ENCODE assay signal across 8 cellular contexts in the genomic region with DNA sequence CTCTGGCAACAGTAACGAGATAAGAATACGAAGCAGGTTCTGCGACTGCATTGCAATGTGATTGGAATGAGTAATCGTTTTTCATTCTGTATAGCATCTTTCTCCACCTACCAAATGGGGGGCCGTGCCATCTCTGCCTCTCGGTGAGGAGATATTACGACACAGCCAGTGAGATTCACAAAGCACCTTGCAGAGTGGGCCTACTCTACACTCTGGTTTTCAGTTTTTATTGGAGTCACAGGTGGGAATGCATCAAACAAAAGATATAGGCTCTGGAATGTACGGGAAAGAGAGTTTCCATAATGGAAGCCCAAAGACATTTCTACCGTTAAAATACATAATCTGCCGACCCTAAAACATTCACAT. TPM values are rescaled to one million over a fixed set of nuclear protein-coding genes. Genes with fewer than 3 reads are reported as not detected.
A peak's percentile ranks its signal among the peaks of the same experiment; 100 is the strongest.
DNase-seq lines count a peak whose midpoint lies in the region; ATAC-seq and TF ChIP-seq lines count a peak whose summit lies in the region.

No MANE protein-coding gene starts in this region.

- H3K27ac ChIP-seq in CD4-positive, alpha-beta memory T cell (ENCODE audit: low read depth, low read length), result peak overlapping the region; percentile 86
- H3K27ac ChIP-seq in WERI-Rb-1, result peak overlapping the region; percentile 94
- peak overlapping the region; percentile 65 to 99 for H3K27ac ChIP-seq in esophagus (ENCODE audit: low read depth in 2 of 2, low read length in 1 of 2)

- H3K27me3 Mint-ChIP-seq in CD4-positive, alpha-beta memory T cell, result peaks cover 0 to 1% of the 10 kb centered on the region in 2 donors

- CTCF ChIA-PET in CD4-positive, alpha-beta memory T cell (lab: Charles Lee; ENCODE audit: partially characterized antibody), result interaction anchor here (1.0 to 3.7 kb wide), 4 partner anchors 10 to 57 kb away, joined by 3 to 24 read pairs (median 13); a partner anchor contains a TSS

- H3K4me3 ChIP-seq in CD4-positive, alpha-beta memory T cell (ENCODE audit: low read length in 2 of 2), result peak overlapping the region; percentile 24 to 93
- H3K4me3 ChIP-seq in WERI-Rb-1 (ENCODE audit: low read depth, low read length) (peak overlapping the region; percentile 73), esophagus (ENCODE audit: low read depth in 1 of 2, low read length in 2 of 2) (peak overlapping the region; percentile 45 to 82)

- TF ChIP-seq CTCF in WERI-Rb-1 (IDR thresholded peaks at IDR 0.05; ENCODE audit: low read depth, low read length) (no peak), omental fat pad (IDR thresholded peaks at IDR 0.05) (no peak)

- H3K4me1 Mint-ChIP-seq in CD4-positive, alpha-beta memory T cell, result peaks cover 18 to 30% (median 24%) of the 10 kb centered on the region in 4 donors

- POLR2A ChIA-PET in CD4-positive, alpha-beta memory T cell (lab: Charles Lee; ENCODE audit: partially characterized antibody), result interaction anchor here (0.8 to 4.0 kb wide), 6 partner anchors 10 to 839 kb away, joined by 3 to 44 read pairs (median 4); a partner anchor contains a TSS

- no peaks in the 10 kb centered on the region for H3K27me3 ChIP-seq in CD4-positive, alpha-beta memory T cell (ENCODE audit: insufficient read depth, low read length)
- H3K27me3 ChIP-seq in WERI-Rb-1 (ENCODE audit: insufficient read depth, low read depth, severe bottlenecking) (no peaks in the 10 kb centered on the region), esophagus (ENCODE audit: control insufficient read depth in 1 of 2, insufficient read depth in 2 of 2, low read length in 2 of 2) (no peaks in the 10 kb centered on the region)

- H3K27ac Mint-ChIP-seq in CD4-positive, alpha-beta memory T cell, result peak overlapping the region; percentile 71 to 98 (median 91)

- no peaks in the 10 kb centered on the region for H3K36me3 ChIP-seq in CD4-positive, alpha-beta memory T cell (ENCODE audit: insufficient read depth, low read length)
- peaks cover 11% of the 10 kb centered on the region for H3K36me3 ChIP-seq in WERI-Rb-1
- H3K36me3 ChIP-seq in esophagus (ENCODE audit: control insufficient read depth in 2 of 2, insufficient read depth in 2 of 2, low read length in 1 of 2), result no peaks in the 10 kb centered on the region

- peak in 1 of 5 donors; percentile 47 for DNase-seq in CD4-positive, alpha-beta memory T cell
- DNase-seq in WERI-Rb-1 (no peak), omental fat pad (ENCODE audit: low spot score) (no peak), HPDE6-E6E7 (ENCODE audit: extremely low spot score) (no peak), COLO668 (lab: John Stamatoyannopoulos, UW; ENCODE audit: unreplicated experiment) (no peak)

- peak overlapping the region; percentile 89 to 98 (median 92) for H3K4me3 Mint-ChIP-seq in CD4-positive, alpha-beta memory T cell

- peaks cover 0 to 8% of the 10 kb centered on the region in 2 donors for H3K36me3 Mint-ChIP-seq in CD4-positive, alpha-beta memory T cell

- intact Hi-C loops in CD4-positive, alpha-beta memory T cell (cut with micrococcal nuclease), result loop anchor here (1.0 to 5.0 kb wide), 3 partner anchors 10 to 506 kb away; a partner anchor contains a TSS

- peaks cover 0 to 2% (median 0%) of the 10 kb centered on the region in 8 donors for H3K9me3 Mint-ChIP-seq in CD4-positive, alpha-beta memory T cell

- ATAC-seq in HG02852 (IDR thresholded peaks at IDR 0.05; ENCODE audit: unreplicated experiment) (peak; percentile 5), omental fat pad (ENCODE audit: low FRiP score) (peak; percentile 55), GM19397 (IDR thresholded peaks at IDR 0.05; ENCODE audit: unreplicated experiment) (no peak)

- no peaks in the 10 kb centered on the region for H3K9me3 ChIP-seq in CD4-positive, alpha-beta memory T cell (ENCODE audit: control insufficient read depth in 1 of 2, low read length in 2 of 2)
- no peaks in the 10 kb centered on the region for H3K9me3 ChIP-seq in WERI-Rb-1 (ENCODE audit: severe bottlenecking)
- H3K9me3 ChIP-seq in esophagus (ENCODE audit: control insufficient read depth in 2 of 2, insufficient read depth in 1 of 2, low read depth in 1 of 2, low read length in 1 of 2), result no peaks in the 10 kb centered on the region

- 8 to 11% methylated on average over 10 of the region's 10 CpGs for WGBS in esophagus, 2 donors

- peaks cover 22% of the 10 kb centered on the region for H3K4me1 ChIP-seq in CD4-positive, alpha-beta memory T cell (ENCODE audit: insufficient read depth, low read length)
- no peaks in the 10 kb centered on the region for H3K4me1 ChIP-seq in esophagus (ENCODE audit: control insufficient read depth in 2 of 2, insufficient read depth in 2 of 2, low read length in 1 of 2)

RNA-seq across cellular contexts. Expression of a gene that starts 0.5 kb away (rescaled TPM):
- 10 to 100 TPM; 41.7 to 41.8 TPM for total RNA-seq in CD4-positive, alpha-beta memory T cell
- 10 to 100 TPM; 43.9 to 72.9 TPM for polyA plus RNA-seq in CD4-positive, alpha-beta memory T cell
- polyA plus RNA-seq in esophagus, result 10 to 100 TPM; 45.2 to 46.3 TPM
- total RNA-seq in omental fat pad, result 100 to 1,000 TPM; 137 to 307 (median 193) TPM

RNA-seq across cellular contexts. Expression of a gene that starts 9.6 kb away (rescaled TPM):
- 10 to 100 TPM; 40.4 to 43.3 TPM for total RNA-seq in CD4-positive, alpha-beta memory T cell
- 10 to 100 TPM; 22.2 to 29.3 TPM for polyA plus RNA-seq in CD4-positive, alpha-beta memory T cell
- polyA plus RNA-seq in esophagus, result 10 to 100 TPM; 13.7 to 16.9 TPM
- 100 to 1,000 TPM in 1 of 4 donors, 10 to 100 TPM in 3; 84.4 to 100 (median 86.5) TPM for total RNA-seq in omental fat pad
